Comparison of ENCODE assay signal across 17 cellular contexts in genomic region chr16:15782573-15783365, GRCh38.
DNase-seq lines count a peak whose midpoint lies in the region; ATAC-seq and TF ChIP-seq lines count a peak whose summit lies in the region.
"Had no signal": no experiment of that assay in that cellular context is flagged by ENCODE, and none has a peak within 500 bp of the region (broad histone marks: within the 10 kb centered on the region; RNA-seq: fewer than 3 reads in every experiment).

No MANE protein-coding gene starts in this region.

- H3K9me3 Mint-ChIP-seq in activated CD4-positive, alpha-beta memory T cell treated with anti-CD3 and anti-CD28 coated beads for 36 hours: no peaks in the 10 kb centered on the region
- no peaks in the 10 kb centered on the region for H3K9me3 Mint-ChIP-seq in activated CD4-positive, alpha-beta memory T cell treated with anti-CD3 and anti-CD28 coated beads, Interleukin-2, amount 10 ng/mL, durations not matched to agents 7 days and 5 days
- H3K9me3 Mint-ChIP-seq: activated naive CD8-positive, alpha-beta T cell treated with anti-CD3 and anti-CD28 coated beads, Interleukin-2, amount 10 ng/mL, durations not matched to agents 7 days and 5 days; CD8-positive, alpha-beta memory T cell; stimulated activated naive CD8-positive, alpha-beta T cell treated with anti-CD3 and anti-CD28 coated beads, Interleukin-15, Interleukin-2, amounts not matched to agents 100 ng/mL and 50 ng/mL, for 24 hours had no signal

- H3K27me3 ChIP-seq in esophagus muscularis mucosa (no peaks in the 10 kb centered on the region), spleen (replicated peaks in 1 of 7) (no peaks in the 10 kb centered on the region)
- H3K27me3 ChIP-seq: Peyer's patch had no signal

- DNase-seq in activated CD4-positive, alpha-beta memory T cell treated with anti-CD3 and anti-CD28 coated beads for 36 hours: peak; percentile 15
- no peak for DNase-seq in activated CD4-positive, alpha-beta memory T cell treated with anti-CD3 and anti-CD28 coated beads, Interleukin-2, amount 10 ng/mL, durations not matched to agents 7 days and 5 days
- DNase-seq in SK-MEL-5 (ENCODE audit: low read depth, low spot score) (peak; percentile 27), esophagus muscularis mucosa (ENCODE audit: extremely low spot score) (no peak), spleen (peak; percentile 36), RKO (ENCODE audit: low spot score) (no peak)
- DNase-seq: activated CD4-positive, CD25-positive, alpha-beta regulatory T cell treated with anti-CD3 and anti-CD28 coated beads, Interleukin-2, amount 50 U/mL, for 72 hours; activated naive CD8-positive, alpha-beta T cell treated with anti-CD3 and anti-CD28 coated beads, Interleukin-2, amount 10 ng/mL, durations not matched to agents 7 days and 5 days; CD8-positive, alpha-beta memory T cell; foreskin fibroblast; GF-D8; left ventricle myocardium inferior; NCI-H187 treated with DMSO at 0.1 percent for 48 hours; Peyer's patch had no signal

- no peak overlapping the region for H3K27ac Mint-ChIP-seq in activated CD4-positive, alpha-beta memory T cell treated with anti-CD3 and anti-CD28 coated beads for 36 hours
- no peak overlapping the region for H3K27ac Mint-ChIP-seq in activated CD4-positive, alpha-beta memory T cell treated with anti-CD3 and anti-CD28 coated beads, Interleukin-2, amount 10 ng/mL, durations not matched to agents 7 days and 5 days
- H3K27ac Mint-ChIP-seq: activated naive CD8-positive, alpha-beta T cell treated with anti-CD3 and anti-CD28 coated beads, Interleukin-2, amount 10 ng/mL, durations not matched to agents 7 days and 5 days; stimulated activated naive CD8-positive, alpha-beta T cell treated with anti-CD3 and anti-CD28 coated beads, Interleukin-15, Interleukin-2, amounts not matched to agents 100 ng/mL and 50 ng/mL, for 24 hours had no signal

- H3K4me1 ChIP-seq in esophagus muscularis mucosa: peaks cover 2 to 100% (median 97%) of the 10 kb centered on the region in 4 donors
- no peaks in the 10 kb centered on the region for H3K4me1 ChIP-seq in spleen
- H3K4me1 ChIP-seq: left ventricle myocardium inferior, Peyer's patch had no signal

- no peaks in the 10 kb centered on the region for H3K36me3 Mint-ChIP-seq in activated CD4-positive, alpha-beta memory T cell treated with anti-CD3 and anti-CD28 coated beads for 36 hours
- no peaks in the 10 kb centered on the region for H3K36me3 Mint-ChIP-seq in activated CD4-positive, alpha-beta memory T cell treated with anti-CD3 and anti-CD28 coated beads, Interleukin-2, amount 10 ng/mL, durations not matched to agents 7 days and 5 days (ENCODE audit: low read depth)
- H3K36me3 Mint-ChIP-seq: activated naive CD8-positive, alpha-beta T cell treated with anti-CD3 and anti-CD28 coated beads, Interleukin-2, amount 10 ng/mL, durations not matched to agents 7 days and 5 days; CD8-positive, alpha-beta memory T cell had no signal

- no peak for TF ChIP-seq CTCF in esophagus muscularis mucosa (IDR thresholded peaks at IDR 0.05)
- no peak for TF ChIP-seq CTCF in spleen (IDR thresholded peaks at IDR 0.05 in 8 of 11, conservative IDR thresholded peaks at IDR 0.05 in 3 of 11)

- TF ChIP-seq POLR2A in esophagus muscularis mucosa (IDR thresholded peaks at IDR 0.05; ENCODE audit: low read depth) (no peak), spleen (IDR thresholded peaks at IDR 0.05) (no peak)

- no peaks in the 10 kb centered on the region for H3K27me3 Mint-ChIP-seq in activated CD4-positive, alpha-beta memory T cell treated with anti-CD3 and anti-CD28 coated beads for 36 hours
- no peaks in the 10 kb centered on the region for H3K27me3 Mint-ChIP-seq in activated CD4-positive, alpha-beta memory T cell treated with anti-CD3 and anti-CD28 coated beads, Interleukin-2, amount 10 ng/mL, durations not matched to agents 7 days and 5 days
- H3K27me3 Mint-ChIP-seq: activated naive CD8-positive, alpha-beta T cell treated with anti-CD3 and anti-CD28 coated beads, Interleukin-2, amount 10 ng/mL, durations not matched to agents 7 days and 5 days had no signal

- no peaks in the 10 kb centered on the region for H3K4me1 Mint-ChIP-seq in activated CD4-positive, alpha-beta memory T cell treated with anti-CD3 and anti-CD28 coated beads for 36 hours (ENCODE audit: low read depth)
- H3K4me1 Mint-ChIP-seq in activated CD4-positive, alpha-beta memory T cell treated with anti-CD3 and anti-CD28 coated beads, Interleukin-2, amount 10 ng/mL, durations not matched to agents 7 days and 5 days: no peaks in the 10 kb centered on the region
- H3K4me1 Mint-ChIP-seq: activated naive CD8-positive, alpha-beta T cell treated with anti-CD3 and anti-CD28 coated beads, Interleukin-2, amount 10 ng/mL, durations not matched to agents 7 days and 5 days; CD8-positive, alpha-beta memory T cell had no signal

- peak overlapping the region; percentile 71 to 77 (median 76) for H3K27ac ChIP-seq in esophagus muscularis mucosa (replicated peaks in 1 of 4)
- no peak overlapping the region for H3K27ac ChIP-seq in spleen
- H3K27ac ChIP-seq: left ventricle myocardium inferior, Peyer's patch had no signal

- intact Hi-C loops in activated CD4-positive, alpha-beta memory T cell treated with anti-CD3 and anti-CD28 coated beads for 36 hours (cut with micrococcal nuclease): no loop called here
- intact Hi-C loops in esophagus muscularis mucosa (cut with DNase I) (no loop called here), spleen (cut with DNase I; ENCODE audit: low total_unique reads) (no loop called here)

- H3K4me3 ChIP-seq in esophagus muscularis mucosa (no peak overlapping the region), spleen (no peak overlapping the region)
- H3K4me3 ChIP-seq: left ventricle myocardium inferior, Peyer's patch had no signal

- H3K9me3 ChIP-seq in esophagus muscularis mucosa (no peaks in the 10 kb centered on the region), spleen (no peaks in the 10 kb centered on the region)
- H3K9me3 ChIP-seq: left ventricle myocardium inferior, Peyer's patch had no signal

- no peak overlapping the region for H3K4me3 Mint-ChIP-seq in activated CD4-positive, alpha-beta memory T cell treated with anti-CD3 and anti-CD28 coated beads for 36 hours
- H3K4me3 Mint-ChIP-seq in activated CD4-positive, alpha-beta memory T cell treated with anti-CD3 and anti-CD28 coated beads, Interleukin-2, amount 10 ng/mL, durations not matched to agents 7 days and 5 days: no peak overlapping the region
- H3K4me3 Mint-ChIP-seq: activated naive CD8-positive, alpha-beta T cell treated with anti-CD3 and anti-CD28 coated beads, Interleukin-2, amount 10 ng/mL, durations not matched to agents 7 days and 5 days; CD8-positive, alpha-beta memory T cell; stimulated activated naive CD8-positive, alpha-beta T cell treated with anti-CD3 and anti-CD28 coated beads, Interleukin-15, Interleukin-2, amounts not matched to agents 100 ng/mL and 50 ng/mL, for 24 hours had no signal

- in situ Hi-C loops in SK-MEL-5 (cut with HindIII; ENCODE audit: low pct_unique_long_range_greater_than_20kb, low sequenced_read_pairs): no loop called here

- ATAC-seq in activated CD4-positive, CD25-positive, alpha-beta regulatory T cell treated with anti-CD3 and anti-CD28 coated beads, Interleukin-2, amount 50 U/mL, for 24 hours: no peak
- ATAC-seq in GM19467 (IDR thresholded peaks at IDR 0.05; ENCODE audit: unreplicated experiment): no peak

- WGBS in esophagus muscularis mucosa: 50% methylated on average over 13 of the region's 13 CpGs
- 61 to 72% (median 62%) methylated on average over 13 of the region's 13 CpGs for WGBS in spleen, 5 donors

- CTCF ChIA-PET in activated CD4-positive, alpha-beta memory T cell treated with anti-CD3 and anti-CD28 coated beads for 36 hours (lab: Charles Lee): interaction anchor here (0.9 to 1.5 kb wide), 6 partner anchors 8 to 50 kb away, joined by 3 to 6 read pairs (median 4); no protein-coding TSS in a partner anchor
- CTCF ChIA-PET in activated CD4-positive, alpha-beta memory T cell treated with anti-CD3 and anti-CD28 coated beads, Interleukin-2, amount 10 ng/mL, durations not matched to agents 7 days and 5 days (lab: Charles Lee): interaction anchor here (1.1 to 1.2 kb wide), 2 partner anchors 17 to 39 kb away, joined by 3 to 4 read pairs; no protein-coding TSS in a partner anchor

- POLR2A ChIA-PET in activated CD4-positive, alpha-beta memory T cell treated with anti-CD3 and anti-CD28 coated beads for 36 hours (lab: Charles Lee): no interaction called here
- POLR2A ChIA-PET in activated CD4-positive, alpha-beta memory T cell treated with anti-CD3 and anti-CD28 coated beads, Interleukin-2, amount 10 ng/mL, durations not matched to agents 7 days and 5 days (lab: Charles Lee): no interaction called here

- H3K36me3 ChIP-seq in esophagus muscularis mucosa (peaks cover 0 to 93% (median 82%) of the 10 kb centered on the region in 4 donors), spleen (peaks cover 0 to 34% (median 0%) of the 10 kb centered on the region in 6 donors)
- H3K36me3 ChIP-seq: left ventricle myocardium inferior, Peyer's patch had no signal

- no peak for TF ChIP-seq EP300 in esophagus muscularis mucosa (IDR thresholded peaks at IDR 0.05)

Comparison
In these comparisons a context has a peak if more than half of its experiments do, and no peak if none do; other contexts are left out.
1. DNase-seq: peak in activated CD4-positive, alpha-beta memory T cell treated with anti-CD3 and anti-CD28 coated beads for 36 hours (single experiment), SK-MEL-5 (single experiment) and spleen (single experiment); none in activated CD4-positive, alpha-beta memory T cell treated with anti-CD3 and anti-CD28 coated beads, Interleukin-2, amount 10 ng/mL, durations not matched to agents 7 days and 5 days (single experiment), esophagus muscularis mucosa (single experiment) and RKO (single experiment).
2. H3K27ac ChIP-seq: peak in esophagus muscularis mucosa (4 of 4); none in spleen (0 of 8).